In the genomic region with DNA sequence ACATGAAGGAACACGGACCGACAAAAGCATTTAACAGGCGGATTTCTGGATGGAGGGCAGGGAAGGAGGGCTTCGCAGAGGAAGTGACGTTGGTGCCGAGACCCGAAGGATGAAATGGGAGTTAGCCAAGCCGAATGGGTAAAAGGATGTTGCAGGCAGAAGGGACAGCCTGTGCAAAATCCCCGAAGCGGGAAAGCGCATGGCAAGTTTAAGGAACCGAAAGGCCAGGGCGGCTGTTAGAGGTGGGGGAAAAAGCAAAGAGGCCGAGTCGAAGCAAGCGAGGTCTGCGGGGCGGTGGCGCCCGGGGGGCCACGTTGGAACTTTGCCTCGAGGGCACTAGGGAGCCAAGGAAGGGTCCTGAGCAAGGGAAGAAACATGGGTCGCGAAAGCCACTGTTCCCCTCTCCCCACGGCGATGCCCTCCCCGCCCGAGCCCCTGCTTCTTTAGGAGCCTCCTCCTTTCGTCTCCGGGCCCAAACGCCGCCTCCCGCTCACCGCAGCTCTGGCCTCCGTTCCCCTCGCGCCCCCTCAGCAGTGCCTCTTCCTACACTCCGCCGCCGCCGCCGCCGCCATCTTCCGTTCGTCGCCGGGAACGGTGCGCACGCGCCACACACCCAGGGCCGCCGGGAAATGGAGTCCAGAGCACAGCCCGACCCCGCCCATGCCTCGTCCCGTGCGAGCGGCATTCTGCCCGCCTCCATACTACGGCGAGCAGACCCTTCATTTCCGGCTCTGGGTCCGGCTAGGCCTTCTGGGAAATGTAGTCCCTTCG, we compare ENCODE assay signal across 1 cellular context.
TF ChIP-seq lines count a peak whose summit lies in the region.

Gene SYMPK (minus strand): TSS at position 584 of the 771 bp plus-strand sequence. CDS start 8,652 bp downstream, outside the sequence.

TF ChIP-seq in HEK293, 187 proteins besides CTCF, POLR2A, EP300 and RAD21 (continued from another document and continues in another):
- TF ChIP-seq ZBTB8A (tag by site-specific recombination; IDR thresholded peaks at IDR 0.05) = no peak; the same call in 1 of the 2 replicates
- peak; percentile 67; the same call in 1 of the 2 replicates for TF ChIP-seq ZNF660 (tag by site-specific recombination; IDR thresholded peaks at IDR 0.05)
- TF ChIP-seq SP7 (tag by site-specific recombination; IDR thresholded peaks at IDR 0.05) = peak; percentile 57; the same call in 1 of the 2 replicates
- TF ChIP-seq ZNF274 (IDR thresholded peaks at IDR 0.05; ENCODE audit: low read length) = no peak
- no peak for TF ChIP-seq ZNF274 (tag by site-specific recombination; IDR thresholded peaks at IDR 0.05; ENCODE audit: borderline replicate concordance)
- TF ChIP-seq ZNF571 (tag by site-specific recombination; IDR thresholded peaks at IDR 0.05) = no peak
- peak; percentile 75; the same call in 1 of the 2 replicates for TF ChIP-seq KLF7 (tag by site-specific recombination; IDR thresholded peaks at IDR 0.05; ENCODE audit: borderline replicate concordance)
- TF ChIP-seq, protein P1, sequence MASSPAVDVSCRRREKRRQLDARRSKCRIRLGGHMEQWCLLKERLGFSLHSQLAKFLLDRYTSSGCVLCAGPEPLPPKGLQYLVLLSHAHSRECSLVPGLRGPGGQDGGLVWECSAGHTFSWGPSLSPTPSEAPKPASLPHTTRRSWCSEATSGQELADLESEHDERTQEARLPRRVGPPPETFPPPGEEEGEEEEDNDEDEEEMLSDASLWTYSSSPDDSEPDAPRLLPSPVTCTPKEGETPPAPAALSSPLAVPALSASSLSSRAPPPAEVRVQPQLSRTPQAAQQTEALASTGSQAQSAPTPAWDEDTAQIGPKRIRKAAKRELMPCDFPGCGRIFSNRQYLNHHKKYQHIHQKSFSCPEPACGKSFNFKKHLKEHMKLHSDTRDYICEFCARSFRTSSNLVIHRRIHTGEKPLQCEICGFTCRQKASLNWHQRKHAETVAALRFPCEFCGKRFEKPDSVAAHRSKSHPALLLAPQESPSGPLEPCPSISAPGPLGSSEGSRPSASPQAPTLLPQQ (tag by site-specific recombination; IDR thresholded peaks at IDR 0.05) = peak; percentile 62
- TF ChIP-seq, protein P2, sequence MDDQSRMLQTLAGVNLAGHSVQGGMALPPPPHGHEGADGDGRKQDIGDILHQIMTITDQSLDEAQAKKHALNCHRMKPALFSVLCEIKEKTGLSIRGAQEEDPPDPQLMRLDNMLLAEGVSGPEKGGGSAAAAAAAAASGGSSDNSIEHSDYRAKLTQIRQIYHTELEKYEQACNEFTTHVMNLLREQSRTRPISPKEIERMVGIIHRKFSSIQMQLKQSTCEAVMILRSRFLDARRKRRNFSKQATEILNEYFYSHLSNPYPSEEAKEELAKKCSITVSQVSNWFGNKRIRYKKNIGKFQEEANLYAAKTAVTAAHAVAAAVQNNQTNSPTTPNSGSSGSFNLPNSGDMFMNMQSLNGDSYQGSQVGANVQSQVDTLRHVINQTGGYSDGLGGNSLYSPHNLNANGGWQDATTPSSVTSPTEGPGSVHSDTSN (CRISPR knock-in tag; IDR thresholded peaks at IDR 0.05) = peak; percentile 51; the same call in 1 of the 2 replicates
- TF ChIP-seq ZNF530 (tag by site-specific recombination; IDR thresholded peaks at IDR 0.05; ENCODE audit: low read depth) = no peak
- TF ChIP-seq ZFHX2 (tag by site-specific recombination; conservative IDR thresholded peaks at IDR 0.05) = peak; percentile 88
- no peak for TF ChIP-seq PRDM4 (tag by site-specific recombination; IDR thresholded peaks at IDR 0.05)
- no peak for TF ChIP-seq ZNF596 (tag by site-specific recombination; IDR thresholded peaks at IDR 0.05)
- TF ChIP-seq, protein P3, sequence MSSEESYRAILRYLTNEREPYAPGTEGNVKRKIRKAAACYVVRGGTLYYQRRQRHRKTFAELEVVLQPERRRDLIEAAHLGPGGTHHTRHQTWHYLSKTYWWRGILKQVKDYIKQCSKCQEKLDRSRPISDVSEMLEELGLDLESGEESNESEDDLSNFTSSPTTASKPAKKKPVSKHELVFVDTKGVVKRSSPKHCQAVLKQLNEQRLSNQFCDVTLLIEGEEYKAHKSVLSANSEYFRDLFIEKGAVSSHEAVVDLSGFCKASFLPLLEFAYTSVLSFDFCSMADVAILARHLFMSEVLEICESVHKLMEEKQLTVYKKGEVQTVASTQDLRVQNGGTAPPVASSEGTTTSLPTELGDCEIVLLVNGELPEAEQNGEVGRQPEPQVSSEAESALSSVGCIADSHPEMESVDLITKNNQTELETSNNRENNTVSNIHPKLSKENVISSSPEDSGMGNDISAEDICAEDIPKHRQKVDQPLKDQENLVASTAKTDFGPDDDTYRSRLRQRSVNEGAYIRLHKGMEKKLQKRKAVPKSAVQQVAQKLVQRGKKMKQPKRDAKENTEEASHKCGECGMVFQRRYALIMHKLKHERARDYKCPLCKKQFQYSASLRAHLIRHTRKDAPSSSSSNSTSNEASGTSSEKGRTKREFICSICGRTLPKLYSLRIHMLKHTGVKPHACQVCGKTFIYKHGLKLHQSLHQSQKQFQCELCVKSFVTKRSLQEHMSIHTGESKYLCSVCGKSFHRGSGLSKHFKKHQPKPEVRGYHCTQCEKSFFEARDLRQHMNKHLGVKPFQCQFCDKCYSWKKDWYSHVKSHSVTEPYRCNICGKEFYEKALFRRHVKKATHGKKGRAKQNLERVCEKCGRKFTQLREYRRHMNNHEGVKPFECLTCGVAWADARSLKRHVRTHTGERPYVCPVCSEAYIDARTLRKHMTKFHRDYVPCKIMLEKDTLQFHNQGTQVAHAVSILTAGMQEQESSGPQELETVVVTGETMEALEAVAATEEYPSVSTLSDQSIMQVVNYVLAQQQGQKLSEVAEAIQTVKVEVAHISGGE (tag by site-specific recombination; conservative IDR thresholded peaks at IDR 0.05; ENCODE audit: low read depth) = peak; percentile 91
- TF ChIP-seq MYNN (tag by site-specific recombination; IDR thresholded peaks at IDR 0.05; ENCODE audit: borderline replicate concordance) = no peak
- no peak for TF ChIP-seq OSR2 (tag by site-specific recombination; IDR thresholded peaks at IDR 0.05)
- no peak for TF ChIP-seq ZNF362 (tag by site-specific recombination; IDR thresholded peaks at IDR 0.05)
- no peak for TF ChIP-seq ZNF518A (tag by site-specific recombination; conservative IDR thresholded peaks at IDR 0.05; ENCODE audit: low read depth)
- TF ChIP-seq, protein P4, sequence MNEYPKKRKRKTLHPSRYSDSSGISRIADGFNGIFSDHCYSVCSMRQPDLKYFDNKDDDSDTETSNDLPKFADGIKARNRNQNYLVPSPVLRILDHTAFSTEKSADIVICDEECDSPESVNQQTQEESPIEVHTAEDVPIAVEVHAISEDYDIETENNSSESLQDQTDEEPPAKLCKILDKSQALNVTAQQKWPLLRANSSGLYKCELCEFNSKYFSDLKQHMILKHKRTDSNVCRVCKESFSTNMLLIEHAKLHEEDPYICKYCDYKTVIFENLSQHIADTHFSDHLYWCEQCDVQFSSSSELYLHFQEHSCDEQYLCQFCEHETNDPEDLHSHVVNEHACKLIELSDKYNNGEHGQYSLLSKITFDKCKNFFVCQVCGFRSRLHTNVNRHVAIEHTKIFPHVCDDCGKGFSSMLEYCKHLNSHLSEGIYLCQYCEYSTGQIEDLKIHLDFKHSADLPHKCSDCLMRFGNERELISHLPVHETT (tag by site-specific recombination; IDR thresholded peaks at IDR 0.05) = no peak
- peak; percentile 32 for TF ChIP-seq ZNF341 (tag by site-specific recombination; IDR thresholded peaks at IDR 0.05; ENCODE audit: low read depth)
- TF ChIP-seq ZNF791 (tag by site-specific recombination; IDR thresholded peaks at IDR 0.05) = 0 out of 2 replicates have a peak, but pooled peaks have one; percentile 15
- no peak for TF ChIP-seq ZNF776 (tag by site-specific recombination; IDR thresholded peaks at IDR 0.05; ENCODE audit: borderline replicate concordance)
- TF ChIP-seq ZNF23 (tag by site-specific recombination; IDR thresholded peaks at IDR 0.05; ENCODE audit: borderline replicate concordance) = no peak
- TF ChIP-seq ZNF335 (tag by site-specific recombination; conservative IDR thresholded peaks at IDR 0.05) = peak; percentile 100
- TF ChIP-seq, protein P5, sequence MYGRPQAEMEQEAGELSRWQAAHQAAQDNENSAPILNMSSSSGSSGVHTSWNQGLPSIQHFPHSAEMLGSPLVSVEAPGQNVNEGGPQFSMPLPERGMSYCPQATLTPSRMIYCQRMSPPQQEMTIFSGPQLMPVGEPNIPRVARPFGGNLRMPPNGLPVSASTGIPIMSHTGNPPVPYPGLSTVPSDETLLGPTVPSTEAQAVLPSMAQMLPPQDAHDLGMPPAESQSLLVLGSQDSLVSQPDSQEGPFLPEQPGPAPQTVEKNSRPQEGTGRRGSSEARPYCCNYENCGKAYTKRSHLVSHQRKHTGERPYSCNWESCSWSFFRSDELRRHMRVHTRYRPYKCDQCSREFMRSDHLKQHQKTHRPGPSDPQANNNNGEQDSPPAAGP (tag by site-specific recombination; IDR thresholded peaks at IDR 0.05) = peak; percentile 31; the same call in 1 of the 2 replicates
- no peak for TF ChIP-seq ZNF19 (tag by site-specific recombination; IDR thresholded peaks at IDR 0.05; ENCODE audit: low read depth)
- TF ChIP-seq ZEB2 (tag by site-specific recombination; IDR thresholded peaks at IDR 0.05) = peak; percentile 51; the same call in 1 of the 2 replicates
- no peak for TF ChIP-seq WT1 (tag by site-specific recombination; IDR thresholded peaks at IDR 0.05)
- TF ChIP-seq SALL2 (tag by site-specific recombination; IDR thresholded peaks at IDR 0.05; ENCODE audit: borderline replicate concordance) = no peak
- no peak for TF ChIP-seq ZNF175 (tag by site-specific recombination; IDR thresholded peaks at IDR 0.05)
- 0 out of 2 replicates have a peak, but pooled peaks have one; percentile 53 for TF ChIP-seq ZNF398 (tag by site-specific recombination; IDR thresholded peaks at IDR 0.05)
- no peak for TF ChIP-seq ZNF302 (tag by site-specific recombination; IDR thresholded peaks at IDR 0.05; ENCODE audit: low read depth)
- peak; percentile 65 for TF ChIP-seq EGR2 (tag by site-specific recombination; IDR thresholded peaks at IDR 0.05; ENCODE audit: low read depth)
- TF ChIP-seq ZNF629 (tag by site-specific recombination; IDR thresholded peaks at IDR 0.05) = peak; percentile 74
